In the genomic region with DNA sequence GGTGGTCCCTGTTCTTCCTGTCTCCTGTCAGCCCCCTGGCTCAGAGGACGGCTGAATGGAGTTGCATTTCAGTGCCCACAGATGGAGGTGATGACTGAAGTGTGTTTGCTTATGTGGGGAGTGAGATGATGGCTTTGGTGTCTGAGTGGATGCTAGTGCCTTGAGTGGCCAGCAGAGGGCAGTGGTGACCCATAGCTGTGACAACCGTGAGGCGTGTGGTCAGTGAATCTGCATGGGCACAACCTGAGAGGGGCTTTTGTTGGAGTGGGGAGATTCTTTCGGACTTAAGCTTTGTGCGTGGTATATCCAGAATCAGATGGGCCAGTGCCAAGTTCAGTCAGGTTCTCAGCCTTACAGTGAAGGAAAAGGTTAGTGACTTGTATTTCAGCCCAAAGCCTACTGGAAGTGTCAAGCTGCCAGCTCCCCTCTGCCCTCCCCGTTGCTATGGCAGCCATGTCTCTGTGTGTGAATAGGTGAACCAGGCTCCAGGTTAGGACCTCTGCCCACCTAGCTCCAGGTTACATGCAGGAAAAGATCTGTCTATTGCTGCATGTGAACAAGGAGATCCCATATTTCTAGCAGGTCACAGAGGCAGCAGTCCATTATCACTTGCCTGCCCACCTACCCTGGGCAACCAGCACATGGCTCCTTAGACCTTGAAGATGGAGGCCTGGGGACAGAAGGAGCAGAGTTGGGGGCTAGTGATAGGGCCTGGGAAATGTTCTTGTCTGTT, we compare ENCODE assay signal across 8 cellular contexts. TPM values are rescaled to one million over a fixed set of nuclear protein-coding genes. Genes with fewer than 3 reads are reported as not detected.
DNase-seq lines count a peak whose midpoint lies in the region; ATAC-seq and TF ChIP-seq lines count a peak whose summit lies in the region.

No MANE protein-coding gene starts in this region.

- intact Hi-C loops in left cardiac atrium (cut with DNase I), result loop anchor here (1.0 to 2.0 kb wide), 3 partner anchors 57 to 132 kb away; no protein-coding TSS in a partner anchor

- H3K27me3 ChIP-seq in BE2C, result no peaks in the 10 kb centered on the region

- peak; percentile 74 for DNase-seq in BE2C
- peak; percentile 43 for DNase-seq in NCI-H1417 treated with DMSO at 0.1 percent for 48 hours (lab: John Stamatoyannopoulos, UW)
- peak; percentile 42 for DNase-seq in T follicular helper cell (ENCODE audit: low read depth)
- DNase-seq in amniotic epithelial cell (ENCODE audit: low read depth), result peak; percentile 61
- DNase-seq in left cardiac atrium, result peak; percentile 67
- peak; percentile 74 for DNase-seq in putamen (ENCODE audit: low spot score)

- peak; percentile 29 for ATAC-seq in GM19395 (IDR thresholded peaks at IDR 0.05; ENCODE audit: unreplicated experiment)
- ATAC-seq in left cardiac atrium, result peak; percentile 28 to 32
- ATAC-seq in HG02938 (IDR thresholded peaks at IDR 0.05; ENCODE audit: unreplicated experiment), result no peak

- peak; percentile 100 for TF ChIP-seq CTCF in BE2C (IDR thresholded peaks at IDR 0.05; ENCODE audit: low read depth, low read length)

- no peaks in the 10 kb centered on the region for H3K9me3 ChIP-seq in BE2C

- peaks cover 16% of the 10 kb centered on the region for H3K4me1 ChIP-seq in BE2C

- peaks cover 6% of the 10 kb centered on the region; the same call in 1 of the 2 replicates for H3K36me3 ChIP-seq in BE2C

- no peak overlapping the region for H3K4me3 ChIP-seq in BE2C (ENCODE audit: low read depth, low read length)

RNA-seq across cellular contexts. Expression of a gene that starts 14.7 kb away (rescaled TPM):
- polyA plus RNA-seq in BE2C (2012; ENCODE audit: insufficient read depth, insufficient read length, low read depth), result 263 TPM
- total RNA-seq in left cardiac atrium, result 10 to 100 TPM; 33.4 to 44.1 TPM
